In genomic region chr11:995058-995751, GRCh38 we compare ENCODE assay signal across 1 cellular context.
A peak's percentile ranks its signal among the peaks of the same experiment; 100 is the strongest.
TF ChIP-seq lines count a peak whose summit lies in the region.

No MANE protein-coding gene starts in this region.

TF ChIP-seq in GM12878, 131 proteins besides CTCF, POLR2A, EP300 and RAD21 (continued from another document):
- TF ChIP-seq SUZ12 (IDR thresholded peaks at IDR 0.05; ENCODE audit: unreplicated experiment) (no peak), RUNX3 (IDR thresholded peaks at IDR 0.05; ENCODE audit: low read length) (peak; percentile 41; the same call in 1 of the 2 replicates)
